In genomic region chr7:157984138-157984913, GRCh38 we compare ENCODE assay signal across 1 cellular context.
TF ChIP-seq lines count a peak whose summit lies in the region.

No MANE protein-coding gene starts in this region.

TF ChIP-seq in A549, 52 proteins besides CTCF, POLR2A, EP300 and RAD21 (continued from another document):
- TF ChIP-seq HOXB13 (CRISPR knock-in tag; IDR thresholded peaks at IDR 0.05; ENCODE audit: low read depth) (no peak), BHLHE40 (IDR thresholded peaks at IDR 0.05; ENCODE audit: low read depth, low read length) (no peak), EHMT2 (IDR thresholded peaks at IDR 0.05; ENCODE audit: low read depth) (no peak), ELK1 (IDR thresholded peaks at IDR 0.05; ENCODE audit: low read depth, low read length) (no peak), HDAC2 (IDR thresholded peaks at IDR 0.05) (no peak), SREBF2 (IDR thresholded peaks at IDR 0.05) (no peak), FOXS1 (CRISPR knock-in tag; IDR thresholded peaks at IDR 0.05) (no peak), GATA3 (IDR thresholded peaks at IDR 0.05; ENCODE audit: borderline replicate concordance) (no peak), PHF8 (IDR thresholded peaks at IDR 0.05; ENCODE audit: borderline replicate concordance, low read depth) (no peak)
